Comparison of ENCODE assay signal across 15 cellular contexts in the genomic region with DNA sequence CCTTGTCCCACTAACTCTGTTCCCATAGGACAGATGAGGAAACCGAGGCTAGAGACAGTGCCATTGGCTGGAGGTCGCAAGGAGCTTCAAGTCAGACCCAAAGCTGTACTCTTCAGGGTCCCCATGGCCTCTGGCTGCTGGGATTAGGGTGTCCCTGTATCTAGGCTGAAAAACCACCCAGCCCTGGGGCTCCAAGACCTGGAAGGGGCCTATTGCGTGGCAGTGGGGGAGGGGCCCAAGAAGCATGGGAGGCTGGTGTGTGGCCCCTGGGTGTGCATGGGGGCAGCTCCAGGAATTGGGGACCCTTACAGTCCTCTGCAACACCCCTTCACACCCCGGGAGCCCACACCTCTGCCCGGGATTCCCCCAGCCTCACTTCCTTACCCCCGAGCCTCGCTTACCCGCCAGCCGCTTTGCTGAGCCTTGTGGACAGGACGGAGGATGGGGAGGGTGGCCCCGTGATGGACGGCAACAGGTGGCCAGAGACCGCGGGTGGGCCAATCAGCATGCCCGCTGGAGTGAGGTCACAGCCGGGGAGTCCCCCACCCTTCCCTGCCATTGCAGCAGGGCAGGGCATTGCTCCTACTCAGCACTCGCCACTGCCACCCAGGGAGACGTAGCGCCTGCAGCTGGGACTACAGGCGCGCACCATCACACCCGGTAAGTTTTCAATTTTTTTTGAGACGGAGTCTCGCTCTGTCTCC. TPM values are rescaled to one million over a fixed set of nuclear protein-coding genes. Genes with fewer than 3 reads are reported as not detected.
DNase-seq lines count a peak whose midpoint lies in the region; ATAC-seq, FAIRE-seq and TF ChIP-seq lines count a peak whose summit lies in the region.
"Had no signal": no experiment of that assay in that cellular context is flagged by ENCODE, and none has a peak within 500 bp of the region (broad histone marks: within the 10 kb centered on the region; RNA-seq: fewer than 3 reads in every experiment).

TSS of gene JSRP1 (minus strand) at position 436 of the 704 bp plus-strand sequence. CDS start 1,103 bp downstream, outside the sequence.

- in situ Hi-C loops in GM12878 (cut with MboI) (no loop called here), KBM-7 (cut with MboI; ENCODE audit: low pct_unique_long_range_greater_than_20kb, low sequenced_read_pairs) (no loop called here)

- TF ChIP-seq POLR2A in GM12878 (IDR thresholded peaks at IDR 0.05; ENCODE audit: low read depth, low read length): no peak

- H3K4me3 ChIP-seq in GM12878 (no peak within 1 kb of the TSS), skeletal muscle tissue (ENCODE audit: low read length in 3 of 3) (peak within 1 kb of the TSS; percentile 78 to 93 (median 86))

- CTCF ChIA-PET in activated naive CD4-positive, alpha-beta T cell treated with anti-CD3 and anti-CD28 coated beads, Interleukin-2, amount 10 ng/mL, durations not matched to agents 7 days and 5 days (lab: Charles Lee): no interaction called here
- CTCF ChIA-PET in GM12878 (lab: Yijun Ruan, JAX): no interaction called here

- H3K79me2 ChIP-seq in GM12878 (ENCODE audit: control insufficient read depth, insufficient read depth, low read length): no peaks in the 10 kb centered on the region

- H3K4me3 Mint-ChIP-seq in activated naive CD4-positive, alpha-beta T cell treated with anti-CD3 and anti-CD28 coated beads, Interleukin-2, amount 10 ng/mL, durations not matched to agents 7 days and 5 days: peak within 1 kb of the TSS; percentile 12
- no peak within 1 kb of the TSS for H3K4me3 Mint-ChIP-seq in chondrocyte (ENCODE audit: unreplicated experiment)

- DNase-seq in activated naive CD4-positive, alpha-beta T cell treated with anti-CD3 and anti-CD28 coated beads, Interleukin-2, amount 10 ng/mL, durations not matched to agents 7 days and 5 days: peak; percentile 46
- DNase-seq in activated naive CD4-positive, alpha-beta T cell treated with Interleukin-2 at 50 U/mL for 16 hours: no peak
- DNase-seq in NCI-H774 (lab: John Stamatoyannopoulos, UW): peak; percentile 89
- DNase-seq in GM12878 (ENCODE audit: low read depth, low spot score): no peak
- no peak for DNase-seq in DMS79 treated with DMSO at 0.1 percent for 48 hours (lab: John Stamatoyannopoulos, UW)
- DNase-seq in KBM-7: no peak
- no peak for DNase-seq in chondrocyte (ENCODE audit: low spot score)
- DNase-seq: activated CD4-positive, alpha-beta T cell treated with anti-CD3 and anti-CD28 coated beads for 1 hour; anterior cingulate cortex; effector CD4-positive, alpha-beta T cell; NCI-H1092; small intestine had no signal

- POLR2A ChIA-PET in GM12878 (lab: Charles Lee): interaction anchor here (4.3 kb wide), 1 partner anchor 16 kb away, joined by 16 read pairs; no protein-coding TSS in a partner anchor

- H3K4me2 ChIP-seq in GM12878 (ENCODE audit: control insufficient read depth, insufficient read depth): no peak within 1 kb of the TSS

- no peaks in the 10 kb centered on the region for H4K20me1 ChIP-seq in GM12878 (ENCODE audit: control insufficient read depth, insufficient read depth)

- peaks cover 41% of the 10 kb centered on the region for H3K27me3 Mint-ChIP-seq in activated naive CD4-positive, alpha-beta T cell treated with anti-CD3 and anti-CD28 coated beads, Interleukin-2, amount 10 ng/mL, durations not matched to agents 7 days and 5 days
- H3K27me3 Mint-ChIP-seq in chondrocyte (ENCODE audit: low read depth): no peaks in the 10 kb centered on the region

- no peak within 1 kb of the TSS for H2AFZ ChIP-seq in GM12878 (ENCODE audit: control insufficient read depth, low read depth, low read length)

- H3K4me1 Mint-ChIP-seq in activated naive CD4-positive, alpha-beta T cell treated with anti-CD3 and anti-CD28 coated beads, Interleukin-2, amount 10 ng/mL, durations not matched to agents 7 days and 5 days: peaks cover 56% of the 10 kb centered on the region
- peaks cover 6% of the 10 kb centered on the region for H3K4me1 Mint-ChIP-seq in chondrocyte (ENCODE audit: low read depth)

- no peaks in the 10 kb centered on the region for H3K36me3 ChIP-seq in GM12878 (ENCODE audit: control insufficient read depth in 2 of 2, insufficient read depth in 2 of 2, low read length in 1 of 2)
- peaks cover 6 to 17% (median 8%) of the 10 kb centered on the region in 3 donors for H3K36me3 ChIP-seq in skeletal muscle tissue (ENCODE audit: control insufficient read depth in 3 of 3, insufficient read depth in 3 of 3, low read length in 3 of 3)

- H3K27ac Mint-ChIP-seq in activated naive CD4-positive, alpha-beta T cell treated with anti-CD3 and anti-CD28 coated beads, Interleukin-2, amount 10 ng/mL, durations not matched to agents 7 days and 5 days: peak within 1 kb of the TSS; percentile 99
- H3K27ac Mint-ChIP-seq in chondrocyte (ENCODE audit: unreplicated experiment): no peak within 1 kb of the TSS

- intact Hi-C loops in GM12878 (cut with micrococcal nuclease; ENCODE audit: unreplicated experiment): no loop called here

- H3K9ac ChIP-seq in GM12878 (ENCODE audit: control insufficient read depth, insufficient read depth, low read length) (no peak within 1 kb of the TSS), skeletal muscle tissue (ENCODE audit: low read depth in 1 of 3, low read length in 3 of 3) (peak within 1 kb of the TSS; percentile 98 to 99 (median 99))

- H3K9me3 ChIP-seq in GM12878 (replicated peaks; ENCODE audit: control insufficient read depth, insufficient read depth, low read length) (no peaks in the 10 kb centered on the region; the same call in 2 of the 3 replicates), skeletal muscle tissue (ENCODE audit: control insufficient read depth in 3 of 3, low read length in 3 of 3) (no peaks in the 10 kb centered on the region)

- SMC1A ChIA-PET in GM12878 (lab: Charles Lee; ENCODE audit: uncharacterized antibody, unreplicated experiment): no interaction called here

- ATAC-seq in GM12878: no peak

- no peak for FAIRE-seq in GM12878 (lab: Jason Lieb, UNC)
- FAIRE-seq: small intestine had no signal

- no TSS peak for BruUV-seq in GM12878 (replicated peaks; lab: Mats Ljungman, UMichigan)

- no peak for TF ChIP-seq CTCF in GM12878 (IDR thresholded peaks at IDR 0.05 in 2 of 3, conservative IDR thresholded peaks at IDR 0.05 in 1 of 3; ENCODE audit: control insufficient read depth in 2 of 3, extremely low read depth in 1 of 3, insufficient read depth in 1 of 3, low read depth in 3 of 3, low read length in 3 of 3)
- TF ChIP-seq CTCF in chondrocyte (IDR thresholded peaks at IDR 0.05): no peak

- H3K9me3 Mint-ChIP-seq in activated naive CD4-positive, alpha-beta T cell treated with anti-CD3 and anti-CD28 coated beads, Interleukin-2, amount 10 ng/mL, durations not matched to agents 7 days and 5 days: no peaks in the 10 kb centered on the region
- no peaks in the 10 kb centered on the region for H3K9me3 Mint-ChIP-seq in chondrocyte (ENCODE audit: low read depth)

- RAD21 ChIA-PET in GM12878 (lab: Charles Lee; ENCODE audit: unreplicated experiment): no interaction called here

- H3K36me3 Mint-ChIP-seq in activated naive CD4-positive, alpha-beta T cell treated with anti-CD3 and anti-CD28 coated beads, Interleukin-2, amount 10 ng/mL, durations not matched to agents 7 days and 5 days: no peaks in the 10 kb centered on the region
- H3K36me3 Mint-ChIP-seq in chondrocyte (ENCODE audit: low read depth): no peaks in the 10 kb centered on the region

- TF ChIP-seq RAD21 in GM12878 (IDR thresholded peaks at IDR 0.05; ENCODE audit: insufficient read depth, low read depth, low read length): no peak

- H3K27ac ChIP-seq in GM12878 (ENCODE audit: control insufficient read depth, insufficient read depth): no peak within 1 kb of the TSS
- H3K27ac ChIP-seq in skeletal muscle tissue (ENCODE audit: low read depth, low read length): peak within 1 kb of the TSS; percentile 100
- H3K27ac ChIP-seq: RWPE1 had no signal

- WGBS in GM12878 (ENCODE audit: insufficient coverage, insufficient replicate concordance, low lambda C conversion rate, missing lambda C conversion rate): 51% methylated on average over 24 of the region's 24 CpGs

- H3K4me1 ChIP-seq in GM12878 (ENCODE audit: control insufficient read depth, insufficient read depth, low read length) (peaks cover 19% of the 10 kb centered on the region), skeletal muscle tissue (ENCODE audit: control insufficient read depth in 3 of 3, insufficient read depth in 3 of 3, low read length in 3 of 3) (peaks cover 21 to 51% (median 31%) of the 10 kb centered on the region in 3 donors)

- H3K27me3 ChIP-seq in GM12878 (replicated peaks in 1 of 2; ENCODE audit: control insufficient read depth in 2 of 2, insufficient read depth in 2 of 2, low read length in 1 of 2): peaks cover 14 to 19% of the 10 kb centered on the region in 2 experiments; a peak in 3 of 4 replicates
- H3K27me3 ChIP-seq in skeletal muscle tissue (ENCODE audit: control insufficient read depth in 3 of 3, insufficient read depth in 3 of 3, low read length in 3 of 3): peaks cover 0 to 14% (median 3%) of the 10 kb centered on the region in 3 donors

- TF ChIP-seq EP300 in GM12878 (IDR thresholded peaks at IDR 0.05; ENCODE audit: borderline replicate concordance in 1 of 2, control insufficient read depth in 1 of 2, low read depth in 2 of 2, low read length in 2 of 2): no peak

TF ChIP-seq in GM12878, 131 proteins besides CTCF, POLR2A, EP300 and RAD21 (continues in another document):
- TF ChIP-seq CREM (IDR thresholded peaks at IDR 0.05; ENCODE audit: low read depth): no peak

RNA-seq across cellular contexts. Expression of gene JSRP1, which starts in this region (rescaled TPM):
- total RNA-seq in GM12878 (2013; cell fraction: nucleolus; rRNA removed): not detected in 2 replicates
- not detected in 2 replicates for total RNA-seq in GM12878 (2014; rRNA removed)
- total RNA-seq in GM12878 (2014; rRNA removed; fragmentation: Illumina TruSeq; extraction: Trizol): not detected in 2 replicates
- 0.41 and 0.43 TPM in 2 replicates for total RNA-seq in GM12878 (2021)
- polyA plus RNA-seq in GM12878 (2011; ENCODE audit: low read depth): not detected
- polyA plus RNA-seq in GM12878 (2011; rRNA removed): not detected in 2 replicates
- 0.10 TPM in 1 of 2 replicates, not detected in the other for polyA plus RNA-seq in GM12878 (2011; cell fraction: cytosol; rRNA removed)
- 0.13 TPM in 1 of 2 replicates, not detected in the other for polyA plus RNA-seq in GM12878 (2011; cell fraction: nucleus; rRNA removed)
- polyA plus RNA-seq in GM12878 (2012): 0.90 and 2.8 TPM in 2 replicates
- not detected in 2 replicates for polyA plus RNA-seq in GM12878 (2014; fragmentation: Illumina TruSeq; extraction: Trizol)
- polyA plus RNA-seq in GM12878 (2014; fragmentation: Nextera tagmentation; extraction: Ambion mirVana): not detected
- polyA plus RNA-seq in GM12878 (2014; rRNA removed): 0.14 TPM in 1 of 2 replicates, not detected in the other
- under 1 TPM; 0.49 to 0.91 TPM for polyA plus RNA-seq in GM12878 (2016; fragmentation: Nextera tagmentation; extraction: Ambion mirVana)
- polyA minus RNA-seq in GM12878 (2011; rRNA and poly(A)+ RNA removed): 0.72 TPM in 1 of 2 replicates, not detected in the other
- not detected in 2 replicates for polyA minus RNA-seq in GM12878 (2011; cell fraction: cytosol; rRNA and poly(A)+ RNA removed)
- not detected in 2 replicates for polyA minus RNA-seq in GM12878 (2011; cell fraction: nucleus; rRNA and poly(A)+ RNA removed)
- total RNA-seq in skeletal muscle tissue: 79.3 TPM
- 0.42 to 0.51 TPM in 2 of 3 replicates, not detected in the other for total RNA-seq in chondrocyte
- total RNA-seq: lung microvascular endothelial cell had no signal

Comparison
In these comparisons a context has a peak if more than half of its experiments do, and no peak if none do; other contexts are left out.
1. RNA of gene JSRP1 (total RNA-seq): 79.3 TPM in skeletal muscle tissue (single experiment); 0.42 to 0.51 TPM in chondrocyte and 0.41 to 0.43 TPM in GM12878; every median in the first group is over 10 times any median in the second.
2. DNase-seq: peak in activated naive CD4-positive, alpha-beta T cell treated with anti-CD3 and anti-CD28 coated beads, Interleukin-2, amount 10 ng/mL, durations not matched to agents 7 days and 5 days (single experiment) and NCI-H774 (single experiment); none in activated naive CD4-positive, alpha-beta T cell treated with Interleukin-2 at 50 U/mL for 16 hours (single experiment), GM12878 (single experiment), DMS79 treated with DMSO at 0.1 percent for 48 hours (single experiment), KBM-7 (single experiment) and chondrocyte (single experiment).